Comparison of ENCODE assay signal across 8 cellular contexts in the genomic region with DNA sequence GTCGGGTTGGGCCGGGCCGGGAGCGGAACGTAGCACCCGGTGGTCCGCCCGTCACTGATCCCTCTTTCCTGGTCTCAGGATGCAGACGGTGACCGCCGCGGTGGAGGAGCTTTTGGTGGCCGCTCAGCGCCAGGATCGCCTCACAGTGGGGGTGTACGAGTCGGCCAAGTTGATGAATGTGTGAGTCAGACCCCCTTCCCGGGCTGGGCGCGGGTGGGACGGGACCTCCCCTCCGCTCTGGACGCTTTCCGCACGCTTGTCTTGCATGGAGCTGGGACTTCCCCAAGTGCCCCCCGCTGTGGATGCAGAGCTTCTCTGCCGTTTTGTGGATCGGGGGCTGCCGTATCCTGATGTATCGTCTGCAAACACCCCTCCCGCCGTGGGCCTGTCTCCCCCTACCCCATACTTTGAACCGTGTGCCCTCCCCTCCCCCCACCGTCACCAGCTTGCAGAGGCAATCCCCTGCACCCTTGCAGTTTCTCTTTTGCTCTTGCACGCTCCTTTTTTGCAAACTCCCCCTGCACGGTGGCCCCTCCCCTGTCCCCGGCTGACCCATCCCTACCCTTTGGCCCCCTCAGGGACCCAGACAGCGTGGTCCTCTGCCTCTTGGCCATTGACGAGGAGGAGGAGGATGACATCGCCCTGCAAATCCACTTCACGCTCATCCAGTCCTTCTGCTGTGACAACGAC. TPM values are rescaled to one million over a fixed set of nuclear protein-coding genes. Genes with fewer than 3 reads are reported as not detected.
DNase-seq lines count a peak whose midpoint lies in the region; ATAC-seq and TF ChIP-seq lines count a peak whose summit lies in the region.

No MANE protein-coding gene starts in this region.

- peaks cover 17% of the 10 kb centered on the region for H3K4me1 Mint-ChIP-seq in activated T-cell treated with anti-CD3 and anti-CD28 coated beads, Interleukin-2, amount 50 U/mL, for 4 hours (ENCODE audit: low read depth)
- peaks cover 27% of the 10 kb centered on the region for H3K4me1 Mint-ChIP-seq in neural crest cell

- peaks cover 16% of the 10 kb centered on the region for H3K36me3 Mint-ChIP-seq in activated T-cell treated with anti-CD3 and anti-CD28 coated beads, Interleukin-2, amount 50 U/mL, for 4 hours (ENCODE audit: insufficient read depth)
- H3K36me3 Mint-ChIP-seq in neural crest cell (ENCODE audit: low read depth): no peaks in the 10 kb centered on the region

- H3K27me3 ChIP-seq in BE2C: peaks cover 15% of the 10 kb centered on the region
- no peaks in the 10 kb centered on the region for H3K27me3 ChIP-seq in esophagus squamous epithelium
- peaks cover 4% of the 10 kb centered on the region for H3K27me3 ChIP-seq in thymus (ENCODE audit: control insufficient read depth, insufficient read depth)

- no peak for TF ChIP-seq POLR2A in esophagus squamous epithelium (IDR thresholded peaks at IDR 0.05)

- H3K36me3 ChIP-seq in BE2C (no peaks in the 10 kb centered on the region), esophagus squamous epithelium (peaks cover 0 to 10% (median 0%) of the 10 kb centered on the region in 3 donors), thymus (ENCODE audit: control insufficient read depth, insufficient read depth) (peaks cover 4% of the 10 kb centered on the region)

- H3K27ac ChIP-seq in esophagus squamous epithelium (peak overlapping the region; percentile 90 to 96 (median 91)), thymus (ENCODE audit: low read depth) (peak overlapping the region; percentile 64)

- no peaks in the 10 kb centered on the region for H3K27me3 Mint-ChIP-seq in activated T-cell treated with anti-CD3 and anti-CD28 coated beads, Interleukin-2, amount 50 U/mL, for 4 hours (ENCODE audit: low read depth)
- peaks cover 60% of the 10 kb centered on the region for H3K27me3 Mint-ChIP-seq in neural crest cell (ENCODE audit: low read depth)

- H3K4me1 ChIP-seq in BE2C (no peaks in the 10 kb centered on the region), esophagus squamous epithelium (peaks cover 28 to 59% (median 37%) of the 10 kb centered on the region in 3 donors), thymus (ENCODE audit: control insufficient read depth, insufficient read depth, low read length) (peaks cover 19% of the 10 kb centered on the region)

- peak; percentile 38 for DNase-seq in BE2C
- peak; percentile 67 for DNase-seq in NCI-H226
- peak; percentile 65 for DNase-seq in activated T-cell treated with anti-CD3 and anti-CD28 coated beads, Interleukin-2, amount 50 U/mL, for 4 hours
- no peak for DNase-seq in esophagus squamous epithelium (lab: John Stamatoyannopoulos, UW)
- no peak for DNase-seq in neural crest cell (ENCODE audit: low read depth, low spot score)
- DNase-seq in GOT3 (lab: John Stamatoyannopoulos, UW): no peak

- H3K9me3 ChIP-seq in BE2C: no peaks in the 10 kb centered on the region
- H3K9me3 ChIP-seq in esophagus squamous epithelium: no peaks in the 10 kb centered on the region
- no peaks in the 10 kb centered on the region for H3K9me3 ChIP-seq in thymus (ENCODE audit: control insufficient read depth)

- peak; percentile 2 for ATAC-seq in GM21423 (IDR thresholded peaks at IDR 0.05; ENCODE audit: unreplicated experiment)
- ATAC-seq in activated T-cell treated with anti-CD3 and anti-CD28 coated beads, Interleukin-2, amount 50 U/mL, for 4 hours: peak; percentile 33 to 42

- intact Hi-C loops in esophagus squamous epithelium (cut with DNase I): loop anchor here (5.0 kb wide), 1 partner anchor 66 kb away; no protein-coding TSS in a partner anchor

- TF ChIP-seq CTCF in BE2C (IDR thresholded peaks at IDR 0.05; ENCODE audit: low read depth, low read length): no peak
- TF ChIP-seq CTCF in esophagus squamous epithelium (IDR thresholded peaks at IDR 0.05): no peak
- TF ChIP-seq CTCF in neural crest cell (conservative IDR thresholded peaks at IDR 0.05): no peak

- WGBS in esophagus squamous epithelium, 2 donors: 0 to 1% methylated on average over 8 to 19 of the region's 42 CpGs
- under 1% methylated on average over 42 of the region's 42 CpGs for WGBS in thymus

- H3K4me3 Mint-ChIP-seq in activated T-cell treated with anti-CD3 and anti-CD28 coated beads, Interleukin-2, amount 50 U/mL, for 4 hours: peak overlapping the region; percentile 96
- peak overlapping the region; percentile 99 for H3K4me3 Mint-ChIP-seq in neural crest cell

- H3K9me3 Mint-ChIP-seq in activated T-cell treated with anti-CD3 and anti-CD28 coated beads, Interleukin-2, amount 50 U/mL, for 4 hours: no peaks in the 10 kb centered on the region
- no peaks in the 10 kb centered on the region for H3K9me3 Mint-ChIP-seq in neural crest cell

- peak overlapping the region; percentile 89 for H3K4me3 ChIP-seq in BE2C (ENCODE audit: low read depth, low read length)
- peak overlapping the region; percentile 64 to 94 (median 88) for H3K4me3 ChIP-seq in esophagus squamous epithelium
- H3K4me3 ChIP-seq in thymus (ENCODE audit: low read length): peak overlapping the region; percentile 63

- H3K27ac Mint-ChIP-seq in neural crest cell (ENCODE audit: unreplicated experiment): no peak overlapping the region

RNA-seq across cellular contexts. Expression of gene GADD45B, which starts 0.7 kb away (rescaled TPM):
- 18.1 TPM for polyA plus RNA-seq in BE2C (2012; ENCODE audit: insufficient read depth, insufficient read length, low read depth)
- total RNA-seq in activated T-cell treated with anti-CD3 and anti-CD28 coated beads, Interleukin-2, amount 50 U/mL, for 4 hours: 10 to 100 TPM; 67.4 to 75.5 (median 72.8) TPM
- total RNA-seq in esophagus squamous epithelium (10 to 100 TPM; 21.6 to 40.1 (median 28.7) TPM), neural crest cell (3.3 and 4.1 TPM in 2 replicates)
- polyA plus RNA-seq in thymus: 161 TPM

RNA-seq across cellular contexts. Expression of gene LMNB2, which starts 19.8 kb away (rescaled TPM):
- 111 TPM for polyA plus RNA-seq in BE2C (2012; ENCODE audit: insufficient read depth, insufficient read length, low read depth)
- 10 to 100 TPM; 90.9 to 98.3 (median 92.0) TPM for total RNA-seq in activated T-cell treated with anti-CD3 and anti-CD28 coated beads, Interleukin-2, amount 50 U/mL, for 4 hours
- total RNA-seq in esophagus squamous epithelium (10 to 100 TPM; 38.7 to 93.3 (median 61.4) TPM), neural crest cell (201 and 206 TPM in 2 replicates)
- 13.8 TPM for polyA plus RNA-seq in thymus

RNA-seq across cellular contexts. Expression of gene TIMM13, which starts 49.2 kb away (rescaled TPM):
- 1,450 TPM for polyA plus RNA-seq in BE2C (2012; ENCODE audit: insufficient read depth, insufficient read length, low read depth)
- total RNA-seq in activated T-cell treated with anti-CD3 and anti-CD28 coated beads, Interleukin-2, amount 50 U/mL, for 4 hours: 100 to 1,000 TPM; 273 to 326 (median 286) TPM
- total RNA-seq in esophagus squamous epithelium: 10 to 100 TPM; 46.2 to 65.7 (median 53.8) TPM
- total RNA-seq in neural crest cell: 145 and 155 TPM in 2 replicates
- 56.1 TPM for polyA plus RNA-seq in thymus

Comparison
In these comparisons a context has a peak if more than half of its experiments do, and no peak if none do; other contexts are left out.
1. DNase-seq: peak in BE2C (single experiment), NCI-H226 (single experiment) and activated T-cell treated with anti-CD3 and anti-CD28 coated beads, Interleukin-2, amount 50 U/mL, for 4 hours (single experiment); none in esophagus squamous epithelium (single experiment), neural crest cell (single experiment) and GOT3 (single experiment).
2. Peak in every context shown above with its lines, with median percentiles within 50 percentile points of each other: H3K4me3 ChIP-seq.